8 cellular contexts compared by ENCODE assay signal in genomic region chr19:51926426-51926783, GRCh38. TPM values are rescaled to one million over a fixed set of nuclear protein-coding genes. Genes with fewer than 3 reads are reported as not detected.
DNase-seq lines count a peak whose midpoint lies in the region; ATAC-seq and TF ChIP-seq lines count a peak whose summit lies in the region.

No MANE protein-coding gene starts in this region.

- H3K4me1 ChIP-seq in heart left ventricle, result peaks cover 0 to 13% (median 8%) of the 10 kb centered on the region in 12 donors

- peak overlapping the region; percentile 60 to 95 (median 84) for H3K4me3 ChIP-seq in heart left ventricle
- peak overlapping the region; percentile 87 for H3K4me3 ChIP-seq in skeletal muscle cell (ENCODE audit: low read depth, low read length)

- peak; percentile 4 for ATAC-seq in GM19023 (IDR thresholded peaks at IDR 0.05; ENCODE audit: unreplicated experiment)
- ATAC-seq in heart left ventricle, result peak in 1 of 4 donors; percentile 6
- no peak for ATAC-seq in GM19035 (IDR thresholded peaks at IDR 0.05; ENCODE audit: unreplicated experiment)

- H3K4me3 Mint-ChIP-seq in activated CD4-positive, alpha-beta memory T cell treated with anti-CD3 and anti-CD28 coated beads for 36 hours, result peak overlapping the region; percentile 92

- TF ChIP-seq CTCF in heart left ventricle (IDR thresholded peaks at IDR 0.05), result no peak

- peak overlapping the region; percentile 81 to 97 (median 88) for H3K27ac ChIP-seq in heart left ventricle

- DNase-seq in activated CD4-positive, alpha-beta memory T cell treated with anti-CD3 and anti-CD28 coated beads for 36 hours, result no peak
- no peak for DNase-seq in heart left ventricle
- DNase-seq in skeletal muscle cell (ENCODE audit: low read depth), result no peak
- DNase-seq in DMS53 (lab: John Stamatoyannopoulos, UW), result no peak
- no peak for DNase-seq in DMS 273 treated with DMSO at 0.1 percent for 48 hours (lab: John Stamatoyannopoulos, UW)
- no peak for DNase-seq in NCI-H1048 (lab: John Stamatoyannopoulos, UW)

- no peaks in the 10 kb centered on the region for H3K27me3 ChIP-seq in heart left ventricle

- H3K27ac Mint-ChIP-seq in activated CD4-positive, alpha-beta memory T cell treated with anti-CD3 and anti-CD28 coated beads for 36 hours, result peak overlapping the region; percentile 97

- peaks cover 20% of the 10 kb centered on the region for H3K4me1 Mint-ChIP-seq in activated CD4-positive, alpha-beta memory T cell treated with anti-CD3 and anti-CD28 coated beads for 36 hours (ENCODE audit: low read depth)

- intact Hi-C loops in activated CD4-positive, alpha-beta memory T cell treated with anti-CD3 and anti-CD28 coated beads for 36 hours (cut with micrococcal nuclease), result loop anchor here (2.0 to 5.0 kb wide), 2 partner anchors 101 to 122 kb away; partner anchors contain the start of genes ZNF432 and ZNF614
- intact Hi-C loops in heart left ventricle (cut with DNase I), result loop anchor here in 7 of 10 donors (2.0 to 5.0 kb wide), 6 partner anchors 22 to 122 kb away; partner anchors contain the start of genes ZNF350 (in 4 of the 7), ZNF649 (in 2 of the 7), ZNF432 (in 1 of the 7) and ZNF577 (in 1 of the 7)

- peaks cover 71% of the 10 kb centered on the region for H3K36me3 Mint-ChIP-seq in activated CD4-positive, alpha-beta memory T cell treated with anti-CD3 and anti-CD28 coated beads for 36 hours

- 12 to 20% (median 16%) methylated on average over 11 of the region's 11 CpGs for WGBS in heart left ventricle, 4 donors

- H3K27me3 Mint-ChIP-seq in activated CD4-positive, alpha-beta memory T cell treated with anti-CD3 and anti-CD28 coated beads for 36 hours, result no peaks in the 10 kb centered on the region

- TF ChIP-seq POLR2A in heart left ventricle (IDR thresholded peaks at IDR 0.05), result peak in 1 of 2 donors; percentile 21

- peaks cover 0 to 23% (median 17%) of the 10 kb centered on the region in 9 donors for H3K36me3 ChIP-seq in heart left ventricle

- peaks cover 1 to 59% (median 24%) of the 10 kb centered on the region in 12 donors for H3K9me3 ChIP-seq in heart left ventricle

- POLR2A ChIA-PET in activated CD4-positive, alpha-beta memory T cell treated with anti-CD3 and anti-CD28 coated beads for 36 hours (lab: Charles Lee), result interaction anchor here (0.5 kb wide), 1 partner anchor 28 kb away, joined by 3 read pairs; no protein-coding TSS in a partner anchor

- H3K9me3 Mint-ChIP-seq in activated CD4-positive, alpha-beta memory T cell treated with anti-CD3 and anti-CD28 coated beads for 36 hours, result peaks cover 67% of the 10 kb centered on the region

- CTCF ChIA-PET in activated CD4-positive, alpha-beta memory T cell treated with anti-CD3 and anti-CD28 coated beads for 36 hours (lab: Charles Lee), result no interaction called here

RNA-seq across cellular contexts. Expression of gene ZNF613, which starts 0.9 kb away (rescaled TPM):
- 1 to 10 TPM; 3.2 to 4.6 TPM for total RNA-seq in activated CD4-positive, alpha-beta memory T cell treated with anti-CD3 and anti-CD28 coated beads for 36 hours
- 1 to 10 TPM; 3.1 to 6.8 (median 4.3) TPM for total RNA-seq in heart left ventricle
- polyA plus RNA-seq in heart left ventricle, result 1 to 10 TPM; 2.4 to 5.7 TPM

RNA-seq across cellular contexts. Expression of gene ZNF649, which starts 21.6 kb away (rescaled TPM):
- 1 to 10 TPM; 6.7 to 9.0 TPM for total RNA-seq in activated CD4-positive, alpha-beta memory T cell treated with anti-CD3 and anti-CD28 coated beads for 36 hours
- total RNA-seq in heart left ventricle, result 10 to 100 TPM in 1 of 9 donors, 1 to 10 TPM in 8; 4.6 to 11.9 (median 8.6) TPM
- 1 to 10 TPM; 2.7 to 7.1 TPM for polyA plus RNA-seq in heart left ventricle

RNA-seq across cellular contexts. Expression of gene ZNF577, which starts 38.7 kb away (rescaled TPM):
- total RNA-seq in activated CD4-positive, alpha-beta memory T cell treated with anti-CD3 and anti-CD28 coated beads for 36 hours, result 1 to 10 TPM; 4.1 to 5.3 TPM
- total RNA-seq in heart left ventricle, result 10 to 100 TPM in 1 of 9 donors, 1 to 10 TPM in 8; 6.2 to 12.8 (median 7.7) TPM
- 1 to 10 TPM; 8.3 to 9.2 TPM for polyA plus RNA-seq in heart left ventricle
